17 cellular contexts compared by ENCODE assay signal in genomic region chr1:209422281-209422680, GRCh38.
DNase-seq lines count a peak whose midpoint lies in the region; ATAC-seq and TF ChIP-seq lines count a peak whose summit lies in the region.
"Had no signal": no experiment of that assay in that cellular context is flagged by ENCODE, and none has a peak within 500 bp of the region (broad histone marks: within the 10 kb centered on the region; RNA-seq: fewer than 3 reads in every experiment).

No MANE protein-coding gene starts in this region.

- H2AFZ ChIP-seq in osteoblast (ENCODE audit: low read length) = no peak overlapping the region

- intact Hi-C loops in gastrocnemius medialis (cut with DNase I; ENCODE audit: low total_unique reads) = no loop called here

- no peak for TF ChIP-seq EP300 in gastroesophageal sphincter (IDR thresholded peaks at IDR 0.05)

- peaks cover 16% of the 10 kb centered on the region for H3K27me3 ChIP-seq in adipocyte (replicated peaks; ENCODE audit: control insufficient read depth, insufficient read depth, low read length)
- H3K27me3 ChIP-seq in gastroesophageal sphincter = peaks cover 4% of the 10 kb centered on the region
- no peaks in the 10 kb centered on the region for H3K27me3 ChIP-seq in gastrocnemius medialis
- no peaks in the 10 kb centered on the region for H3K27me3 ChIP-seq in osteoblast (ENCODE audit: insufficient read depth, low read length)

- no peak for TF ChIP-seq CTCF in gastroesophageal sphincter (IDR thresholded peaks at IDR 0.05)
- TF ChIP-seq CTCF in gastrocnemius medialis (IDR thresholded peaks at IDR 0.05 in 4 of 5, conservative IDR thresholded peaks at IDR 0.05 in 1 of 5) = no peak
- TF ChIP-seq CTCF in osteoblast (IDR thresholded peaks at IDR 0.05; ENCODE audit: extremely low read depth, low read depth, low read length) = no peak

- ATAC-seq in gastroesophageal sphincter (peak; percentile 59), gastrocnemius medialis (peak; percentile 60 to 69)

- no peaks in the 10 kb centered on the region for H3K79me2 ChIP-seq in osteoblast (ENCODE audit: insufficient read depth, low read length)

- H3K4me3 ChIP-seq in adipocyte (ENCODE audit: low read length) = peak overlapping the region; percentile 34
- H3K4me3 ChIP-seq in gastroesophageal sphincter = no peak overlapping the region
- H3K4me3 ChIP-seq in gastrocnemius medialis = no peak overlapping the region
- no peak overlapping the region for H3K4me3 ChIP-seq in osteoblast (ENCODE audit: insufficient read depth, low read length)

- WGBS in gastroesophageal sphincter (ENCODE audit: low coverage in 1 of 2), 2 donors = 62 to 65% methylated on average over 1 of the region's 1 CpG

- no peaks in the 10 kb centered on the region for H4K20me1 ChIP-seq in osteoblast (ENCODE audit: insufficient read depth, low read length)

- no peak for TF ChIP-seq POLR2A in gastroesophageal sphincter (IDR thresholded peaks at IDR 0.05)
- no peak for TF ChIP-seq POLR2A in gastrocnemius medialis (IDR thresholded peaks at IDR 0.05)

- in situ Hi-C loops in gastrocnemius medialis (cut with MboI; ENCODE audit: low sequenced_read_pairs in 4 of 4) = no loop called here

- H3K36me3 ChIP-seq in adipocyte (ENCODE audit: control insufficient read depth, insufficient read depth, low read length, severe bottlenecking) (no peaks in the 10 kb centered on the region), gastroesophageal sphincter (no peaks in the 10 kb centered on the region), gastrocnemius medialis (no peaks in the 10 kb centered on the region), osteoblast (ENCODE audit: insufficient read depth, low read length) (no peaks in the 10 kb centered on the region)

- H3K4me1 ChIP-seq in adipocyte (ENCODE audit: control insufficient read depth, insufficient read depth, low read length) (peaks cover 34% of the 10 kb centered on the region), gastroesophageal sphincter (no peaks in the 10 kb centered on the region), gastrocnemius medialis (no peaks in the 10 kb centered on the region), osteoblast (ENCODE audit: insufficient read depth, low read length) (no peaks in the 10 kb centered on the region)

- no peaks in the 10 kb centered on the region for H3K9me3 ChIP-seq in adipocyte (ENCODE audit: control insufficient read depth, low read length)
- H3K9me3 ChIP-seq in gastroesophageal sphincter = no peaks in the 10 kb centered on the region
- no peaks in the 10 kb centered on the region for H3K9me3 ChIP-seq in gastrocnemius medialis
- H3K9me3 ChIP-seq in osteoblast (ENCODE audit: low read depth, low read length) = no peaks in the 10 kb centered on the region

- H3K4me2 ChIP-seq in osteoblast (ENCODE audit: insufficient read depth, low read length) = no peak overlapping the region

- DNase-seq in NCI-H82 (lab: John Stamatoyannopoulos, UW) (peak; percentile 23), NCI-H82 treated with DMSO at 0.1 percent for 48 hours (lab: John Stamatoyannopoulos, UW; ENCODE audit: unreplicated experiment) (no peak), adipocyte (ENCODE audit: low read depth) (no peak), gastrocnemius medialis (no peak), osteoblast (ENCODE audit: insufficient read length, low spot score, missing footprints) (no peak), DMS79 treated with DMSO at 0.1 percent for 48 hours (lab: John Stamatoyannopoulos, UW) (no peak), globus pallidus (ENCODE audit: low spot score) (no peak)
- DNase-seq: 8988T, DND-41, HCEC 1CT, NCI-H1105 treated with DMSO at 0.1 percent for 48 hours, NCI-H187, NCI-H2107, NCI-H510A, NCI-H748 treated with DMSO at 0.1 percent for 48 hours, PC-3 had no signal

- H3K9ac ChIP-seq in adipocyte (ENCODE audit: low read length) = peak overlapping the region; percentile 50

- H3K27ac ChIP-seq in gastroesophageal sphincter (no peak overlapping the region), gastrocnemius medialis (peak overlapping the region in 1 of 4 donors; percentile 26), osteoblast (ENCODE audit: low read depth, low read length) (no peak overlapping the region)
